ENCODE assay signal across 8 cellular contexts in the genomic region with DNA sequence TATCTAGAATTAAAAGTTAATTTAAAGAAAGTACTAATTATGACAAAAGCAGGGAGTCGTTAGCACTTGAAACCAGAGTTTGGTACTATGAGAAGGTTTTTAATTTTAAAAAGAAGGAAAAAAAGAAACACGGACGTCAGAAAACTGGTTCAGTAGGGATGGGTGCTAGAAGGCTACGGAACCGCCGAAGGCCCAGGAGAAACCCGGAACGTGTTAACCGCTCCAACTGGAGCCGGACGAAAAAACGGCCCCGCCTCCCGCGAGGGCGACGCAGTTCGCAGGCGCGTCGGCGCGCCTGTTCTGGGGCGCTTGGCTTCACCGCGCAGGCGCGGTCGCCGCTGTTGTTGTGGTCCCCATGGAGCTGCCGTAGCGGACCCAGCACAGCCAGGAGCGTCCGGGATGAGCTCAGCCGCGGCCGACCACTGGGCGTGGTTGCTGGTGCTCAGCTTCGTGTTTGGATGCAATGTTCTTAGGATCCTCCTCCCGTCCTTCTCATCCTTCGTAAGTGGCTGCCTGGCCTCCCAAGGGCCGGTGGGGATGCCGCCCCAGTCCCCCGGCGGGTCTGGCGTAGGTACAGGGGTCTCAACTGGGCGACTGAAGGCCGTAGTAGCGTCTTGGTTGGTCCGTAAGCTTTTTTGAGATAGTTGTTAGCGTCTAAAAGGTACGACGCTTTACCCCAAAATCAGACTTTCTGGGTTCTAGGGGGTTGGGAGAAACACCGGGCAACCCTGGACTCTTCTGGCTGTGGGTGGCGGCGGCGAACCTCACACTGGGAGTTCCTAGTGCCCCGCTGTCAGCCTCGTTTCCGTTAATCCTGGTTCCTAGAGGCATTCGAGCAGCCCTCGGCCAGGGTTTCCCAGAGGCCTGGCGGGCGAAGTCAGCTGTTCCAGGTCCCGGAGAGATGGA. TPM values are rescaled to one million over a fixed set of nuclear protein-coding genes. Genes with fewer than 3 reads are reported as not detected.
A peak's percentile ranks its signal among the peaks of the same experiment; 100 is the strongest.
DNase-seq lines count a peak whose midpoint lies in the region; ATAC-seq and TF ChIP-seq lines count a peak whose summit lies in the region.

No MANE protein-coding gene starts in this region.

- no peak for TF ChIP-seq CTCF in CD14-positive monocyte (IDR thresholded peaks at IDR 0.05)
- TF ChIP-seq CTCF in right lobe of liver (IDR thresholded peaks at IDR 0.05) = no peak

- H3K36me3 ChIP-seq in right lobe of liver = no peaks in the 10 kb centered on the region

- H3K4me1 ChIP-seq in right lobe of liver = no peaks in the 10 kb centered on the region

- peak overlapping the region; percentile 69 to 94 (median 84) for H3K4me3 ChIP-seq in right lobe of liver

- H3K9me3 ChIP-seq in right lobe of liver = no peaks in the 10 kb centered on the region

- intact Hi-C loops in CD14-positive monocyte (cut with micrococcal nuclease) = no loop called here
- intact Hi-C loops in right lobe of liver (cut with DNase I) = loop anchor here in 1 of 2 donors (10.0 kb wide), 1 partner anchor 65 kb away; the partner anchor contains the start of gene BRWD1

- H3K4me3 Mint-ChIP-seq in CD14-positive monocyte = peak overlapping the region; percentile 89 to 93

- H3K27me3 Mint-ChIP-seq in CD14-positive monocyte (ENCODE audit: low read depth in 3 of 3) = peaks cover 0 to 5% (median 2%) of the 10 kb centered on the region in 3 donors

- 2% methylated on average over 22 of the region's 65 CpGs for WGBS in right lobe of liver (ENCODE audit: insufficient coverage, low coverage, low lambda C conversion rate, missing lambda C conversion rate)

- peak; percentile 62 for TF ChIP-seq POLR2A in right lobe of liver (IDR thresholded peaks at IDR 0.05)

- DNase-seq in CD14-positive monocyte (ENCODE audit: low spot score) (peak; percentile 95), NCI-H748 treated with DMSO at 0.1 percent for 48 hours (lab: John Stamatoyannopoulos, UW) (peak; percentile 67), dermis microvascular lymphatic vessel endothelial cell (ENCODE audit: low read depth in 2 of 2) (peak; percentile 89 to 96), right lobe of liver (peak; percentile 95 to 96 (median 96))
- peak; percentile 91 to 95 for DNase-seq in activated CD4-positive, alpha-beta T cell treated with anti-CD3 and anti-CD28 coated beads, Interleukin-2, amount 50 U/mL, for 48 hours
- DNase-seq in stimulated activated CD4-positive, alpha-beta T cell treated with anti-CD3 and anti-CD28 coated beads, Interleukin-4, amount 100 ng/mL, for 24 hours = peak; percentile 90

- H3K27ac ChIP-seq in right lobe of liver = peak overlapping the region; percentile 57 to 81 (median 81)

- H3K36me3 Mint-ChIP-seq in CD14-positive monocyte = peaks cover 2 to 5% of the 10 kb centered on the region in 2 donors

- no peaks in the 10 kb centered on the region for H3K9me3 Mint-ChIP-seq in CD14-positive monocyte

- ATAC-seq in GM19397 (IDR thresholded peaks at IDR 0.05; ENCODE audit: unreplicated experiment) (peak; percentile 98), HG03565 (IDR thresholded peaks at IDR 0.05; ENCODE audit: unreplicated experiment) (peak; percentile 95), right lobe of liver (peak; percentile 97 to 98 (median 97))

- peak overlapping the region; percentile 86 to 94 (median 91) for H3K27ac Mint-ChIP-seq in CD14-positive monocyte

- no peaks in the 10 kb centered on the region for H3K27me3 ChIP-seq in right lobe of liver

- peaks cover 11% of the 10 kb centered on the region for H3K4me1 Mint-ChIP-seq in CD14-positive monocyte

RNA-seq across cellular contexts. Expression of gene HMGN1, which starts 31.4 kb away (rescaled TPM):
- polyA plus RNA-seq in CD14-positive monocyte = 10 to 100 TPM; 59.8 to 72.7 TPM
- total RNA-seq in dermis microvascular lymphatic vessel endothelial cell (171 and 216 TPM in 2 replicates), right lobe of liver (10 to 100 TPM; 34.6 to 71.6 (median 63.9) TPM)

Comparison
In these comparisons a context has a peak if more than half of its experiments do, and no peak if none do; other contexts are left out.
1. Peak in every context shown above with its lines: DNase-seq, ATAC-seq, H3K4me3 ChIP-seq and H3K27ac ChIP-seq.